ENCODE assay signal across 17 cellular contexts in genomic region chr1:228317891-228318810, GRCh38.
DNase-seq lines count a peak whose midpoint lies in the region; ATAC-seq and TF ChIP-seq lines count a peak whose summit lies in the region.
"Had no signal": no experiment of that assay in that cellular context is flagged by ENCODE, and none has a peak within 500 bp of the region (broad histone marks: within the 10 kb centered on the region; RNA-seq: fewer than 3 reads in every experiment).

No MANE protein-coding gene starts in this region.

- no peaks in the 10 kb centered on the region for H4K20me1 ChIP-seq in osteoblast (ENCODE audit: insufficient read depth, low read length)

- intact Hi-C loops in activated B cell treated with CpG ODN at 0.5 μM for 24 hours (cut with micrococcal nuclease), result no loop called here

- no peak for TF ChIP-seq CTCF in activated B cell treated with CpG ODN at 0.5 μM for 24 hours (IDR thresholded peaks at IDR 0.05)
- TF ChIP-seq CTCF in osteoblast (IDR thresholded peaks at IDR 0.05; ENCODE audit: extremely low read depth, low read depth, low read length), result no peak
- TF ChIP-seq CTCF in upper lobe of left lung (IDR thresholded peaks at IDR 0.05), result no peak

- peak; percentile 23 for DNase-seq in activated naive CD8-positive, alpha-beta T cell treated with anti-CD3 and anti-CD28 coated beads, Interleukin-2, amount 10 ng/mL, durations not matched to agents 7 days and 5 days
- no peak for DNase-seq in activated naive CD8-positive, alpha-beta T cell treated with anti-CD3 and anti-CD28 coated beads for 36 hours
- DNase-seq in activated B cell treated with CpG ODN at 0.5 μM for 24 hours (peak; percentile 6), osteoblast (ENCODE audit: insufficient read length, low spot score, missing footprints) (peak; percentile 82), upper lobe of left lung (peak; percentile 15 to 66), NAMALWA (ENCODE audit: low spot score) (no peak)
- DNase-seq: Calu3; CD4-positive, CD25-positive, alpha-beta regulatory T cell; NCI-H1436; NCI-H2029 treated with DMSO at 0.1 percent for 48 hours; NCI-H524 had no signal

- H3K27me3 Mint-ChIP-seq in activated naive CD8-positive, alpha-beta T cell treated with anti-CD3 and anti-CD28 coated beads, Interleukin-2, amount 10 ng/mL, durations not matched to agents 7 days and 5 days, result no peaks in the 10 kb centered on the region
- H3K27me3 Mint-ChIP-seq in activated naive CD8-positive, alpha-beta T cell treated with anti-CD3 and anti-CD28 coated beads for 36 hours, result no peaks in the 10 kb centered on the region
- H3K27me3 Mint-ChIP-seq in activated B cell treated with CpG ODN at 0.5 μM for 24 hours, result no peaks in the 10 kb centered on the region
- no peaks in the 10 kb centered on the region for H3K27me3 Mint-ChIP-seq in stimulated activated memory B cell treated with anti-CD40 and anti-IgM and Interleukin-4, amounts not matched to agents 10 μg/mL and 1 μg/mL and 100 μg/mL, for 72 hours
- H3K27me3 Mint-ChIP-seq: CD4-positive, CD25-positive, alpha-beta regulatory T cell; IgD-negative memory B cell had no signal

- no peak overlapping the region for H3K27ac ChIP-seq in osteoblast (ENCODE audit: low read depth, low read length)
- no peak overlapping the region for H3K27ac ChIP-seq in upper lobe of left lung
- H3K27ac ChIP-seq: A549, Peyer's patch had no signal

- TF ChIP-seq EP300 in upper lobe of left lung (IDR thresholded peaks at IDR 0.05), result no peak

- H3K9me3 Mint-ChIP-seq in activated naive CD8-positive, alpha-beta T cell treated with anti-CD3 and anti-CD28 coated beads, Interleukin-2, amount 10 ng/mL, durations not matched to agents 7 days and 5 days, result peaks cover 1% of the 10 kb centered on the region
- H3K9me3 Mint-ChIP-seq in activated naive CD8-positive, alpha-beta T cell treated with anti-CD3 and anti-CD28 coated beads for 36 hours, result no peaks in the 10 kb centered on the region
- peaks cover under 1% of the 10 kb centered on the region for H3K9me3 Mint-ChIP-seq in activated B cell treated with CpG ODN at 0.5 μM for 24 hours
- no peaks in the 10 kb centered on the region for H3K9me3 Mint-ChIP-seq in stimulated activated memory B cell treated with anti-CD40 and anti-IgM and Interleukin-4, amounts not matched to agents 10 μg/mL and 1 μg/mL and 100 μg/mL, for 72 hours

- no peak overlapping the region for H3K4me3 Mint-ChIP-seq in activated naive CD8-positive, alpha-beta T cell treated with anti-CD3 and anti-CD28 coated beads, Interleukin-2, amount 10 ng/mL, durations not matched to agents 7 days and 5 days
- no peak overlapping the region for H3K4me3 Mint-ChIP-seq in activated naive CD8-positive, alpha-beta T cell treated with anti-CD3 and anti-CD28 coated beads for 36 hours
- no peak overlapping the region for H3K4me3 Mint-ChIP-seq in activated B cell treated with CpG ODN at 0.5 μM for 24 hours
- no peak overlapping the region for H3K4me3 Mint-ChIP-seq in stimulated activated memory B cell treated with anti-CD40 and anti-IgM and Interleukin-4, amounts not matched to agents 10 μg/mL and 1 μg/mL and 100 μg/mL, for 72 hours
- H3K4me3 Mint-ChIP-seq: CD4-positive, CD25-positive, alpha-beta regulatory T cell; GM23338; IgD-negative memory B cell had no signal

- no peak for TF ChIP-seq POLR2A in upper lobe of left lung (IDR thresholded peaks at IDR 0.05)

- H3K36me3 ChIP-seq in osteoblast (ENCODE audit: insufficient read depth, low read length) (no peaks in the 10 kb centered on the region), upper lobe of left lung (peaks cover 0 to 71% (median 44%) of the 10 kb centered on the region in 4 donors)
- H3K36me3 ChIP-seq: Peyer's patch had no signal

- H3K36me3 Mint-ChIP-seq in activated naive CD8-positive, alpha-beta T cell treated with anti-CD3 and anti-CD28 coated beads, Interleukin-2, amount 10 ng/mL, durations not matched to agents 7 days and 5 days, result no peaks in the 10 kb centered on the region
- peaks cover under 1% of the 10 kb centered on the region for H3K36me3 Mint-ChIP-seq in activated naive CD8-positive, alpha-beta T cell treated with anti-CD3 and anti-CD28 coated beads for 36 hours
- H3K36me3 Mint-ChIP-seq in activated B cell treated with CpG ODN at 0.5 μM for 24 hours (ENCODE audit: low read depth), result peaks cover 2% of the 10 kb centered on the region
- H3K36me3 Mint-ChIP-seq in stimulated activated memory B cell treated with anti-CD40 and anti-IgM and Interleukin-4, amounts not matched to agents 10 μg/mL and 1 μg/mL and 100 μg/mL, for 72 hours, result peaks cover 4% of the 10 kb centered on the region
- H3K36me3 Mint-ChIP-seq: IgD-negative memory B cell had no signal

- no peak overlapping the region for H3K27ac Mint-ChIP-seq in activated naive CD8-positive, alpha-beta T cell treated with anti-CD3 and anti-CD28 coated beads, Interleukin-2, amount 10 ng/mL, durations not matched to agents 7 days and 5 days
- H3K27ac Mint-ChIP-seq in activated naive CD8-positive, alpha-beta T cell treated with anti-CD3 and anti-CD28 coated beads for 36 hours, result no peak overlapping the region
- H3K27ac Mint-ChIP-seq in activated B cell treated with CpG ODN at 0.5 μM for 24 hours, result no peak overlapping the region
- H3K27ac Mint-ChIP-seq in stimulated activated memory B cell treated with anti-CD40 and anti-IgM and Interleukin-4, amounts not matched to agents 10 μg/mL and 1 μg/mL and 100 μg/mL, for 72 hours, result no peak overlapping the region
- H3K27ac Mint-ChIP-seq: CD4-positive, CD25-positive, alpha-beta regulatory T cell; GM23338; IgD-negative memory B cell had no signal

- no peak for ATAC-seq in activated naive CD8-positive, alpha-beta T cell treated with anti-CD3 and anti-CD28 coated beads, Interleukin-2, amount 10 ng/mL, durations not matched to agents 7 days and 5 days (ENCODE audit: low read depth)
- ATAC-seq in activated B cell treated with CpG ODN at 0.5 μM for 24 hours (ENCODE audit: low read depth) (no peak), upper lobe of left lung (ENCODE audit: low FRiP score in 2 of 2) (no peak), SK-N-SH treated with all-trans-retinoic acid at 6 μM for 48 hours (no peak)
- ATAC-seq in stimulated activated memory B cell treated with anti-CD40 and anti-IgM and Interleukin-4, amounts not matched to agents 10 μg/mL and 1 μg/mL and 100 μg/mL, for 72 hours, result no peak
- ATAC-seq: GM23338 had no signal

- H3K79me2 ChIP-seq in osteoblast (ENCODE audit: insufficient read depth, low read length), result no peaks in the 10 kb centered on the region

- no peak overlapping the region for H2AFZ ChIP-seq in osteoblast (ENCODE audit: low read length)
- H2AFZ ChIP-seq: GM23338 had no signal

- POLR2A ChIA-PET in activated naive CD8-positive, alpha-beta T cell treated with anti-CD3 and anti-CD28 coated beads, Interleukin-2, amount 10 ng/mL, durations not matched to agents 7 days and 5 days (lab: Charles Lee), result no interaction called here
- POLR2A ChIA-PET in activated B cell treated with CpG ODN at 0.5 μM for 24 hours (lab: Charles Lee), result no interaction called here

- no peaks in the 10 kb centered on the region for H3K27me3 ChIP-seq in osteoblast (ENCODE audit: insufficient read depth, low read length)
- H3K27me3 ChIP-seq in upper lobe of left lung, result no peaks in the 10 kb centered on the region
- H3K27me3 ChIP-seq: Peyer's patch had no signal

- no peaks in the 10 kb centered on the region for H3K9me3 ChIP-seq in osteoblast (ENCODE audit: low read depth, low read length)
- peaks cover 0 to 8% (median 0%) of the 10 kb centered on the region in 4 donors for H3K9me3 ChIP-seq in upper lobe of left lung
- H3K9me3 ChIP-seq: A549, Peyer's patch had no signal

- H3K4me2 ChIP-seq in osteoblast (ENCODE audit: insufficient read depth, low read length), result no peak overlapping the region
- H3K4me2 ChIP-seq: A549, GM23338 had no signal

- H3K4me3 ChIP-seq in osteoblast (ENCODE audit: insufficient read depth, low read length) (no peak overlapping the region), upper lobe of left lung (no peak overlapping the region)
- H3K4me3 ChIP-seq: A549, GM23338, Peyer's patch had no signal

- H3K4me1 Mint-ChIP-seq in activated naive CD8-positive, alpha-beta T cell treated with anti-CD3 and anti-CD28 coated beads, Interleukin-2, amount 10 ng/mL, durations not matched to agents 7 days and 5 days, result no peaks in the 10 kb centered on the region
- no peaks in the 10 kb centered on the region for H3K4me1 Mint-ChIP-seq in activated naive CD8-positive, alpha-beta T cell treated with anti-CD3 and anti-CD28 coated beads for 36 hours
- no peaks in the 10 kb centered on the region for H3K4me1 Mint-ChIP-seq in activated B cell treated with CpG ODN at 0.5 μM for 24 hours
- no peaks in the 10 kb centered on the region for H3K4me1 Mint-ChIP-seq in stimulated activated memory B cell treated with anti-CD40 and anti-IgM and Interleukin-4, amounts not matched to agents 10 μg/mL and 1 μg/mL and 100 μg/mL, for 72 hours
- H3K4me1 Mint-ChIP-seq: CD4-positive, CD25-positive, alpha-beta regulatory T cell; GM23338; IgD-negative memory B cell had no signal

- 80 to 83% methylated on average over 1 to 16 of the region's 16 CpGs for WGBS in upper lobe of left lung, 2 donors

- CTCF ChIA-PET in activated B cell treated with CpG ODN at 0.5 μM for 24 hours (lab: Charles Lee), result no interaction called here

- no peaks in the 10 kb centered on the region for H3K4me1 ChIP-seq in osteoblast (ENCODE audit: insufficient read depth, low read length)
- H3K4me1 ChIP-seq in upper lobe of left lung, result no peaks in the 10 kb centered on the region
- H3K4me1 ChIP-seq: A549, Peyer's patch had no signal

TF ChIP-seq in SK-N-SH treated with all-trans-retinoic acid at 6 μM for 48 hours, 23 proteins besides CTCF, POLR2A, EP300 and RAD21 (continues in another document):
- TF ChIP-seq ARNTL (CRISPR knock-in tag; IDR thresholded peaks at IDR 0.05; ENCODE audit: borderline replicate concordance, low read depth) (no peak), PATZ1 (CRISPR knock-in tag; IDR thresholded peaks at IDR 0.05; ENCODE audit: borderline replicate concordance) (no peak), ISL1 (CRISPR knock-in tag; IDR thresholded peaks at IDR 0.05) (no peak), PPARA (CRISPR knock-in tag; IDR thresholded peaks at IDR 0.05; ENCODE audit: borderline replicate concordance) (no peak), CSDC2 (CRISPR knock-in tag; IDR thresholded peaks at IDR 0.05) (no peak), ZFP30 (CRISPR knock-in tag; IDR thresholded peaks at IDR 0.05) (no peak)

Comparison
In these comparisons a context has a peak if more than half of its experiments do, and no peak if none do; other contexts are left out.
1. DNase-seq: peak in activated naive CD8-positive, alpha-beta T cell treated with anti-CD3 and anti-CD28 coated beads, Interleukin-2, amount 10 ng/mL, durations not matched to agents 7 days and 5 days (single experiment), activated B cell treated with CpG ODN at 0.5 μM for 24 hours (single experiment), osteoblast (single experiment) and upper lobe of left lung (2 of 2); none in activated naive CD8-positive, alpha-beta T cell treated with anti-CD3 and anti-CD28 coated beads for 36 hours (single experiment) and NAMALWA (single experiment).